Comparison of ENCODE assay signal across 9 cellular contexts in genomic region chr1:68346192-68346808, GRCh38.
DNase-seq lines count a peak whose midpoint lies in the region; ATAC-seq and TF ChIP-seq lines count a peak whose summit lies in the region.
"Had no signal": no experiment of that assay in that cellular context is flagged by ENCODE, and none has a peak within 500 bp of the region (broad histone marks: within the 10 kb centered on the region; RNA-seq: fewer than 3 reads in every experiment).

No MANE protein-coding gene starts in this region.

- TF ChIP-seq CTCF in endothelial cell (IDR thresholded peaks at IDR 0.05; ENCODE audit: unreplicated experiment), result peak; percentile 73
- TF ChIP-seq CTCF in retinal pigment epithelial cell (conservative IDR thresholded peaks at IDR 0.05; ENCODE audit: low read depth, low read length), result peak; percentile 45

- H3K27ac Mint-ChIP-seq in endothelial cell (ENCODE audit: unreplicated experiment), result no peak overlapping the region
- no peak overlapping the region for H3K27ac Mint-ChIP-seq in activated CD4-positive, alpha-beta memory T cell treated with anti-CD3 and anti-CD28 coated beads for 36 hours

- H3K36me3 Mint-ChIP-seq in endothelial cell (ENCODE audit: low read depth, unreplicated experiment), result no peaks in the 10 kb centered on the region
- no peaks in the 10 kb centered on the region for H3K36me3 Mint-ChIP-seq in activated CD4-positive, alpha-beta memory T cell treated with anti-CD3 and anti-CD28 coated beads for 36 hours

- no peak for ATAC-seq in HG03045 (IDR thresholded peaks at IDR 0.05; ENCODE audit: unreplicated experiment)
- no peak for ATAC-seq in GM21786 (IDR thresholded peaks at IDR 0.05; ENCODE audit: unreplicated experiment)

- no peaks in the 10 kb centered on the region for H3K9me3 Mint-ChIP-seq in endothelial cell (ENCODE audit: unreplicated experiment)
- H3K9me3 Mint-ChIP-seq in activated CD4-positive, alpha-beta memory T cell treated with anti-CD3 and anti-CD28 coated beads for 36 hours, result peaks cover 4% of the 10 kb centered on the region

- H3K27me3 Mint-ChIP-seq in endothelial cell (ENCODE audit: unreplicated experiment), result peaks cover 3% of the 10 kb centered on the region
- H3K27me3 Mint-ChIP-seq in activated CD4-positive, alpha-beta memory T cell treated with anti-CD3 and anti-CD28 coated beads for 36 hours, result peaks cover 3% of the 10 kb centered on the region

- POLR2A ChIA-PET in activated CD4-positive, alpha-beta memory T cell treated with anti-CD3 and anti-CD28 coated beads for 36 hours (lab: Charles Lee), result no interaction called here

- intact Hi-C loops in activated CD4-positive, alpha-beta memory T cell treated with anti-CD3 and anti-CD28 coated beads for 36 hours (cut with micrococcal nuclease), result loop anchor here (1.0 kb wide), 1 partner anchor 226 kb away; no protein-coding TSS in a partner anchor

- H3K4me1 Mint-ChIP-seq in endothelial cell (ENCODE audit: unreplicated experiment), result no peaks in the 10 kb centered on the region
- no peaks in the 10 kb centered on the region for H3K4me1 Mint-ChIP-seq in activated CD4-positive, alpha-beta memory T cell treated with anti-CD3 and anti-CD28 coated beads for 36 hours (ENCODE audit: low read depth)

- no peak overlapping the region for H3K4me3 ChIP-seq in retinal pigment epithelial cell (ENCODE audit: low read length)
- H3K4me3 ChIP-seq: BLaER1 treated with 17β-estradiol and CSF1 and Interleukin-3, amounts not matched to agents 10 nM and 100 nM had no signal

- H3K4me3 Mint-ChIP-seq in endothelial cell (ENCODE audit: unreplicated experiment), result no peak overlapping the region
- H3K4me3 Mint-ChIP-seq in activated CD4-positive, alpha-beta memory T cell treated with anti-CD3 and anti-CD28 coated beads for 36 hours, result no peak overlapping the region

- DNase-seq in NCI-H1092 treated with DMSO at 0.1 percent for 48 hours (lab: John Stamatoyannopoulos, UW) (peak; percentile 30), NCI-H1092 (lab: John Stamatoyannopoulos, UW) (no peak), NCI-H2227 treated with DMSO at 0.1 percent for 48 hours (lab: John Stamatoyannopoulos, UW) (peak; percentile 67), endothelial cell (ENCODE audit: low spot score) (no peak), retinal pigment epithelial cell (ENCODE audit: low read depth) (no peak)
- no peak for DNase-seq in activated CD4-positive, alpha-beta memory T cell treated with anti-CD3 and anti-CD28 coated beads for 36 hours

- CTCF ChIA-PET in activated CD4-positive, alpha-beta memory T cell treated with anti-CD3 and anti-CD28 coated beads for 36 hours (lab: Charles Lee), result interaction anchor here (0.7 to 1.2 kb wide), 3 partner anchors 220 to 757 kb away, joined by 3 to 12 read pairs (median 3); no protein-coding TSS in a partner anchor

Comparison
In these comparisons a context has a peak if more than half of its experiments do, and no peak if none do; other contexts are left out.
1. DNase-seq: peak in NCI-H1092 treated with DMSO at 0.1 percent for 48 hours (single experiment) and NCI-H2227 treated with DMSO at 0.1 percent for 48 hours (single experiment); none in NCI-H1092 (single experiment), endothelial cell (single experiment), retinal pigment epithelial cell (single experiment) and activated CD4-positive, alpha-beta memory T cell treated with anti-CD3 and anti-CD28 coated beads for 36 hours (single experiment).